14 cellular contexts compared by ENCODE assay signal in genomic region chr1:155137550-155137949, GRCh38. TPM values are rescaled to one million over a fixed set of nuclear protein-coding genes. Genes with fewer than 3 reads are reported as not detected.
A peak's percentile ranks its signal among the peaks of the same experiment; 100 is the strongest.
DNase-seq lines count a peak whose midpoint lies in the region; ATAC-seq, FAIRE-seq and TF ChIP-seq lines count a peak whose summit lies in the region.
"Had no signal": no experiment of that assay in that cellular context is flagged by ENCODE, and none has a peak within 500 bp of the region (broad histone marks: within the 10 kb centered on the region; RNA-seq: fewer than 3 reads in every experiment).

No MANE protein-coding gene starts in this region.

- FAIRE-seq in RCC 7860 (lab: Jason Lieb, UNC), result no peak
- FAIRE-seq: GM18507 had no signal

- H3K27me3 Mint-ChIP-seq in CD8-positive, alpha-beta T cell (ENCODE audit: low read depth), result peaks cover under 1% of the 10 kb centered on the region
- H3K27me3 Mint-ChIP-seq in activated naive CD8-positive, alpha-beta T cell treated with anti-CD3 and anti-CD28 coated beads, Interleukin-2, amount 50 U/mL, for 24 hours, result no peaks in the 10 kb centered on the region
- H3K27me3 Mint-ChIP-seq in naive thymus-derived CD4-positive, alpha-beta T cell, result peaks cover 0 to 2% (median 0%) of the 10 kb centered on the region in 5 donors

- H3K4me3 ChIP-seq in CD8-positive, alpha-beta T cell (ENCODE audit: low read depth, low read length), result no peak overlapping the region
- H3K4me3 ChIP-seq in naive thymus-derived CD4-positive, alpha-beta T cell (ENCODE audit: low read length), result no peak overlapping the region
- H3K4me3 ChIP-seq: lung had no signal

- no peak for TF ChIP-seq CTCF in CD8-positive, alpha-beta T cell (IDR thresholded peaks at IDR 0.05)

- H3K27ac Mint-ChIP-seq in CD8-positive, alpha-beta T cell, result peak overlapping the region; percentile 99
- peak overlapping the region; percentile 100 for H3K27ac Mint-ChIP-seq in activated naive CD8-positive, alpha-beta T cell treated with anti-CD3 and anti-CD28 coated beads, Interleukin-2, amount 50 U/mL, for 24 hours
- peak overlapping the region in 8 of 9 donors; percentile 81 to 100 (median 98) for H3K27ac Mint-ChIP-seq in naive thymus-derived CD4-positive, alpha-beta T cell

- ATAC-seq in CD8-positive, alpha-beta T cell, result no peak
- ATAC-seq in activated naive CD8-positive, alpha-beta T cell treated with anti-CD3 and anti-CD28 coated beads, Interleukin-2, amount 50 U/mL, for 24 hours, result no peak
- no peak for ATAC-seq in naive thymus-derived CD4-positive, alpha-beta T cell
- ATAC-seq in HG02852 (IDR thresholded peaks at IDR 0.05; ENCODE audit: unreplicated experiment), result no peak

- POLR2A ChIA-PET in CD8-positive, alpha-beta T cell (lab: Charles Lee), result interaction anchor here (0.6 kb wide), 1 partner anchor 578 kb away, joined by 3 read pairs; no protein-coding TSS in a partner anchor
- POLR2A ChIA-PET in naive thymus-derived CD4-positive, alpha-beta T cell (lab: Charles Lee), result interaction anchor here (0.6 to 1.0 kb wide), 3 partner anchors 9 to 797 kb away, joined by 3 to 4 read pairs (median 3); partner anchors contain the start of gene EFNA1

- no peak for DNase-seq in CD8-positive, alpha-beta T cell
- DNase-seq in activated naive CD8-positive, alpha-beta T cell treated with anti-CD3 and anti-CD28 coated beads, Interleukin-2, amount 50 U/mL, for 24 hours, result no peak
- no peak for DNase-seq in naive thymus-derived CD4-positive, alpha-beta T cell
- DNase-seq in hypothalamus (lab: John Stamatoyannopoulos, UW) (no peak), RCC 7860 (ENCODE audit: low spot score) (no peak)
- DNase-seq in stimulated activated naive CD4-positive, alpha-beta T cell treated with Interleukin-2 at 50 U/mL for 16 hours (lab: John Stamatoyannopoulos, UW), result no peak
- DNase-seq: NCI-H2171 treated with DMSO at 0.1 percent for 48 hours, sigmoid colon had no signal

- peak overlapping the region; percentile 4 for H3K4me3 Mint-ChIP-seq in CD8-positive, alpha-beta T cell
- peak overlapping the region; percentile 99 for H3K4me3 Mint-ChIP-seq in activated naive CD8-positive, alpha-beta T cell treated with anti-CD3 and anti-CD28 coated beads, Interleukin-2, amount 50 U/mL, for 24 hours
- H3K4me3 Mint-ChIP-seq in naive thymus-derived CD4-positive, alpha-beta T cell, result peak overlapping the region; percentile 91 to 100 (median 98)

- CTCF ChIA-PET in CD8-positive, alpha-beta T cell (lab: Charles Lee), result interaction anchor here (1.0 to 2.6 kb wide), 6 partner anchors 35 to 92 kb away, joined by 3 to 13 read pairs (median 4); partner anchors contain the start of gene KRTCAP2
- CTCF ChIA-PET in naive thymus-derived CD4-positive, alpha-beta T cell (lab: Charles Lee), result interaction anchor here (0.5 to 2.4 kb wide), 4 partner anchors 35 to 160 kb away, joined by 3 to 7 read pairs (median 5); partner anchors contain the start of gene KRTCAP2

- H3K36me3 Mint-ChIP-seq in CD8-positive, alpha-beta T cell, result peaks cover 30% of the 10 kb centered on the region
- H3K36me3 Mint-ChIP-seq in activated naive CD8-positive, alpha-beta T cell treated with anti-CD3 and anti-CD28 coated beads, Interleukin-2, amount 50 U/mL, for 24 hours (ENCODE audit: low read depth), result peaks cover 21% of the 10 kb centered on the region
- H3K36me3 Mint-ChIP-seq in naive thymus-derived CD4-positive, alpha-beta T cell, result peaks cover 0 to 17% (median 2%) of the 10 kb centered on the region in 5 donors

- peaks cover 44% of the 10 kb centered on the region for H3K4me1 Mint-ChIP-seq in CD8-positive, alpha-beta T cell (ENCODE audit: low read depth)
- peaks cover 47% of the 10 kb centered on the region for H3K4me1 Mint-ChIP-seq in activated naive CD8-positive, alpha-beta T cell treated with anti-CD3 and anti-CD28 coated beads, Interleukin-2, amount 50 U/mL, for 24 hours
- H3K4me1 Mint-ChIP-seq in naive thymus-derived CD4-positive, alpha-beta T cell, result peaks cover 35 to 53% (median 44%) of the 10 kb centered on the region in 7 donors

- no peaks in the 10 kb centered on the region for H3K27me3 ChIP-seq in CD8-positive, alpha-beta T cell (ENCODE audit: insufficient read depth, low read length)
- no peaks in the 10 kb centered on the region for H3K27me3 ChIP-seq in naive thymus-derived CD4-positive, alpha-beta T cell (ENCODE audit: control insufficient read depth in 2 of 2, insufficient read depth in 2 of 2, low read length in 2 of 2)
- H3K27me3 ChIP-seq: sigmoid colon, SJSA1 had no signal

- H3K27ac ChIP-seq in CD8-positive, alpha-beta T cell (ENCODE audit: low read depth, low read length), result no peak overlapping the region
- peak overlapping the region; percentile 93 for H3K27ac ChIP-seq in KOPT-K1 (ENCODE audit: low read depth, low read length, poor library complexity, severe bottlenecking)
- H3K27ac ChIP-seq in naive thymus-derived CD4-positive, alpha-beta T cell (ENCODE audit: low read depth, low read length), result peak overlapping the region; percentile 99
- H3K27ac ChIP-seq: KMS-11, SJSA1 had no signal

- no peaks in the 10 kb centered on the region for H3K9me3 Mint-ChIP-seq in CD8-positive, alpha-beta T cell
- no peaks in the 10 kb centered on the region for H3K9me3 Mint-ChIP-seq in activated naive CD8-positive, alpha-beta T cell treated with anti-CD3 and anti-CD28 coated beads, Interleukin-2, amount 50 U/mL, for 24 hours
- H3K9me3 Mint-ChIP-seq in naive thymus-derived CD4-positive, alpha-beta T cell, result no peaks in the 10 kb centered on the region

- H3K4me1 ChIP-seq in CD8-positive, alpha-beta T cell (ENCODE audit: insufficient read depth, low read length), result peaks cover 27% of the 10 kb centered on the region
- peaks cover 10 to 15% of the 10 kb centered on the region in 2 donors for H3K4me1 ChIP-seq in naive thymus-derived CD4-positive, alpha-beta T cell (ENCODE audit: control insufficient read depth in 2 of 2, insufficient read depth in 2 of 2, low read length in 2 of 2)

- no peaks in the 10 kb centered on the region for H3K9me3 ChIP-seq in CD8-positive, alpha-beta T cell (ENCODE audit: low read length)
- H3K9me3 ChIP-seq in KOPT-K1 (ENCODE audit: insufficient read depth, low read length, poor library complexity, severe bottlenecking), result no peaks in the 10 kb centered on the region
- H3K9me3 ChIP-seq in naive thymus-derived CD4-positive, alpha-beta T cell (ENCODE audit: control insufficient read depth in 2 of 3, low read length in 3 of 3), result no peaks in the 10 kb centered on the region
- H3K9me3 ChIP-seq: sigmoid colon, SJSA1 had no signal

- intact Hi-C loops in CD8-positive, alpha-beta T cell (cut with DNase I, micrococcal nuclease), result loop anchor here (5.0 to 10.0 kb wide), 4 partner anchors 50 to 885 kb away; partner anchors contain the start of genes AQP10 (in 1 of the 2), ATP8B2 (in 1 of the 2), SSR2 (in 1 of the 2) and ZBTB7B (in 1 of the 2)
- intact Hi-C loops in naive thymus-derived CD4-positive, alpha-beta T cell (cut with micrococcal nuclease), result loop anchor here (5.0 kb wide), 4 partner anchors 55 to 530 kb away; partner anchors contain the start of genes ADAR (in 1 of the 2) and RUSC1 (in 1 of the 2)

- no peaks in the 10 kb centered on the region for H3K36me3 ChIP-seq in CD8-positive, alpha-beta T cell (ENCODE audit: insufficient read depth, low read length)
- H3K36me3 ChIP-seq in KOPT-K1 (ENCODE audit: insufficient read depth, low read length), result no peaks in the 10 kb centered on the region
- peaks cover 0 to 19% (median 0%) of the 10 kb centered on the region in 3 experiments for H3K36me3 ChIP-seq in naive thymus-derived CD4-positive, alpha-beta T cell (ENCODE audit: control insufficient read depth in 2 of 3, insufficient read depth in 3 of 3, low read length in 3 of 3)

RNA-seq across cellular contexts. Expression of gene SLC50A1, which starts 1.9 kb away (rescaled TPM):
- total RNA-seq in CD8-positive, alpha-beta T cell, result 10 to 100 TPM; 12.9 to 14.2 TPM
- 10 to 100 TPM; 21.1 to 35.6 (median 24.3) TPM for total RNA-seq in naive thymus-derived CD4-positive, alpha-beta T cell
- polyA plus RNA-seq in naive thymus-derived CD4-positive, alpha-beta T cell, result 10 to 100 TPM; 51.0 to 64.8 TPM

RNA-seq across cellular contexts. Expression of gene DPM3, which starts 2.8 kb away (rescaled TPM):
- total RNA-seq in CD8-positive, alpha-beta T cell, result 10 to 100 TPM; 15.6 to 16.7 TPM
- total RNA-seq in naive thymus-derived CD4-positive, alpha-beta T cell, result 10 to 100 TPM; 29.1 to 50.4 (median 43.8) TPM
- polyA plus RNA-seq in naive thymus-derived CD4-positive, alpha-beta T cell, result 100 to 1,000 TPM in 1 of 2 donors, 10 to 100 TPM in 1; 99.2 to 128 TPM

RNA-seq across cellular contexts. Expression of gene EFNA1, which starts 9.9 kb away (rescaled TPM):
- total RNA-seq in CD8-positive, alpha-beta T cell, result 10 to 100 TPM in 1 of 2 experiments, 1 to 10 TPM in 1; 7.3 to 10.4 TPM
- 1 to 10 TPM in 4 of 5 experiments, not detected in 1; 4.0 to 7.3 (median 5.6) TPM for total RNA-seq in naive thymus-derived CD4-positive, alpha-beta T cell
- polyA plus RNA-seq in naive thymus-derived CD4-positive, alpha-beta T cell, result 10 to 100 TPM; 11.1 to 16.8 TPM

RNA-seq across cellular contexts. Expression of gene KRTCAP2, which starts 35.6 kb away (rescaled TPM):
- 10 to 100 TPM; 58.9 to 71.2 TPM for total RNA-seq in CD8-positive, alpha-beta T cell
- 100 to 1,000 TPM in 4 of 5 experiments, 10 to 100 TPM in 1; 97.4 to 236 (median 155) TPM for total RNA-seq in naive thymus-derived CD4-positive, alpha-beta T cell
- 100 to 1,000 TPM; 450 to 469 TPM for polyA plus RNA-seq in naive thymus-derived CD4-positive, alpha-beta T cell

RNA-seq across cellular contexts. Expression of gene TRIM46, which starts 36.1 kb away (rescaled TPM):
- 1 to 10 TPM; 1.1 TPM for total RNA-seq in CD8-positive, alpha-beta T cell
- 10 to 100 TPM in 1 of 5 experiments, 1 to 10 TPM in 4; 3.5 to 21.9 (median 4.1) TPM for total RNA-seq in naive thymus-derived CD4-positive, alpha-beta T cell
- 1 to 10 TPM in 1 of 2 donors, under 1 TPM in 1; 0.69 to 1.3 TPM for polyA plus RNA-seq in naive thymus-derived CD4-positive, alpha-beta T cell

Comparison
In these comparisons a context has a peak if more than half of its experiments do, and no peak if none do; other contexts are left out.
1. H3K4me3 Mint-ChIP-seq: peak in every context shown above with its lines; median percentile 99 in activated naive CD8-positive, alpha-beta T cell treated with anti-CD3 and anti-CD28 coated beads, Interleukin-2, amount 50 U/mL, for 24 hours; 98 in naive thymus-derived CD4-positive, alpha-beta T cell; 4 in CD8-positive, alpha-beta T cell.